ENCODE assay signal across 8 cellular contexts in the genomic region with DNA sequence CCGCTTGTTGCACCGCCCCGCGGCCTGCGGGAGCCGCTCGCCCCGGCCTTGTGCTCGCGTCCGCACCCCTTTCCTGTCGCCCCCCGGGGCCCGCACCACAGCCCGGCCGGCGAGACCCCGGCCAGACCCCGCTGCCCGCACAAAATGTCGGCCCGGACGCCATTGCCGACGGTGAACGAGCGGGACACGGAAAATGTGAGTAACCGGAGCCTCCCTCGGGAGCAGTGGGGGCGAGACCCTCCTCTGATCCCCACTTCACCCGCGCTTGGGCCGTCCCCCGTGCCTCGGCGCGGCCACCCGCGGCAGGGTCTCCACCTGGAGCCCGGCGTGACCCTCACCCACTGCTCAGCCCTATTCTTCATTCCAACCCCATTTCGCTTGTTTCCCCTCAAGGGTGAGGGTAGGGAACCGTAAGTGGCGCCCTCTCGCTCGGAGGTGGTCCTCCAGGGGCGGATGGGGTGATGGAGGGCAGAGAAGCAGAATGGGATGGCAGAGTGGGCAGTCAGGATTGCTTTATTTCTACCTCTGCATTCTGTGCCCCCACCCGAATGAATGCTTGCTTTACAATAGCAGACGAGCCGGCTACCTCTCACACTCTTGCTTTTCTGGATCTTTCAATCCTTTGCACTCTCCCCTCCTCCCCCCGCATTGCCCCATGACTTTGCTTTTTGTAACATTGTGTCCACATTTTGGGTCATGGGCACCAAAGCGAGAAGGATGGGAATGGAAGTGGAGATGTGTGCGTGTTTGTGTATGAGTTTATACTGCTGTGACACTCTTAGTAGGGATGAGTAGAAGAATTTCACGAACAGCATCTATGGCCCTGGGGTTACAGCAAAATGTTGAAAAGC.
DNase-seq lines count a peak whose midpoint lies in the region; ATAC-seq and TF ChIP-seq lines count a peak whose summit lies in the region.

No MANE protein-coding gene starts in this region.

- DNase-seq in DMS 273 (lab: John Stamatoyannopoulos, UW; ENCODE audit: unreplicated experiment) (peak; percentile 70), DMS 273 treated with DMSO at 0.1 percent for 48 hours (lab: John Stamatoyannopoulos, UW) (no peak), HFF-Myc (ENCODE audit: extremely low read depth, low read depth) (no peak), fibroblast of mammary gland (ENCODE audit: low read depth) (no peak), nucleus accumbens (lab: John Stamatoyannopoulos, UW) (peak in 29 of 56 donors; percentile 14 to 73 (median 42)), UCSD-AML1 (lab: John Stamatoyannopoulos, UW; ENCODE audit: unreplicated experiment) (no peak)
- DNase-seq in stimulated activated CD4-positive, alpha-beta T cell treated with anti-CD3 and anti-CD28 coated beads, Interleukin-15, amount 100 ng/mL, for 24 hours, result no peak

- ATAC-seq in SK-N-SH treated with all-trans-retinoic acid at 6 μM for 48 hours, result peak; percentile 65

- TF ChIP-seq CTCF in HFF-Myc (IDR thresholded peaks at IDR 0.05; ENCODE audit: low read depth, low read length, missing control alignments) (no peak), fibroblast of mammary gland (conservative IDR thresholded peaks at IDR 0.05; ENCODE audit: control insufficient read depth, insufficient read depth, low read depth, low read length) (no peak)

- H3K4me3 ChIP-seq in HFF-Myc (replicated peaks; ENCODE audit: low read depth, low read length), result peak overlapping the region; percentile 53
- H3K4me3 ChIP-seq in fibroblast of mammary gland (ENCODE audit: control insufficient read depth, low read depth, low read length), result peak overlapping the region; percentile 68

TF ChIP-seq in SK-N-SH treated with all-trans-retinoic acid at 6 μM for 48 hours, 23 proteins besides CTCF, POLR2A, EP300 and RAD21:
- TF ChIP-seq, protein P1, sequence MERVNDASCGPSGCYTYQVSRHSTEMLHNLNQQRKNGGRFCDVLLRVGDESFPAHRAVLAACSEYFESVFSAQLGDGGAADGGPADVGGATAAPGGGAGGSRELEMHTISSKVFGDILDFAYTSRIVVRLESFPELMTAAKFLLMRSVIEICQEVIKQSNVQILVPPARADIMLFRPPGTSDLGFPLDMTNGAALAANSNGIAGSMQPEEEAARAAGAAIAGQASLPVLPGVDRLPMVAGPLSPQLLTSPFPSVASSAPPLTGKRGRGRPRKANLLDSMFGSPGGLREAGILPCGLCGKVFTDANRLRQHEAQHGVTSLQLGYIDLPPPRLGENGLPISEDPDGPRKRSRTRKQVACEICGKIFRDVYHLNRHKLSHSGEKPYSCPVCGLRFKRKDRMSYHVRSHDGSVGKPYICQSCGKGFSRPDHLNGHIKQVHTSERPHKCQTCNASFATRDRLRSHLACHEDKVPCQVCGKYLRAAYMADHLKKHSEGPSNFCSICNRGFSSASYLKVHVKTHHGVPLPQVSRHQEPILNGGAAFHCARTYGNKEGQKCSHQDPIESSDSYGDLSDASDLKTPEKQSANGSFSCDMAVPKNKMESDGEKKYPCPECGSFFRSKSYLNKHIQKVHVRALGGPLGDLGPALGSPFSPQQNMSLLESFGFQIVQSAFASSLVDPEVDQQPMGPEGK (CRISPR knock-in tag; IDR thresholded peaks at IDR 0.05; ENCODE audit: borderline replicate concordance), result peak; percentile 37; the same call in 1 of the 2 replicates
- TF ChIP-seq, protein P2, sequence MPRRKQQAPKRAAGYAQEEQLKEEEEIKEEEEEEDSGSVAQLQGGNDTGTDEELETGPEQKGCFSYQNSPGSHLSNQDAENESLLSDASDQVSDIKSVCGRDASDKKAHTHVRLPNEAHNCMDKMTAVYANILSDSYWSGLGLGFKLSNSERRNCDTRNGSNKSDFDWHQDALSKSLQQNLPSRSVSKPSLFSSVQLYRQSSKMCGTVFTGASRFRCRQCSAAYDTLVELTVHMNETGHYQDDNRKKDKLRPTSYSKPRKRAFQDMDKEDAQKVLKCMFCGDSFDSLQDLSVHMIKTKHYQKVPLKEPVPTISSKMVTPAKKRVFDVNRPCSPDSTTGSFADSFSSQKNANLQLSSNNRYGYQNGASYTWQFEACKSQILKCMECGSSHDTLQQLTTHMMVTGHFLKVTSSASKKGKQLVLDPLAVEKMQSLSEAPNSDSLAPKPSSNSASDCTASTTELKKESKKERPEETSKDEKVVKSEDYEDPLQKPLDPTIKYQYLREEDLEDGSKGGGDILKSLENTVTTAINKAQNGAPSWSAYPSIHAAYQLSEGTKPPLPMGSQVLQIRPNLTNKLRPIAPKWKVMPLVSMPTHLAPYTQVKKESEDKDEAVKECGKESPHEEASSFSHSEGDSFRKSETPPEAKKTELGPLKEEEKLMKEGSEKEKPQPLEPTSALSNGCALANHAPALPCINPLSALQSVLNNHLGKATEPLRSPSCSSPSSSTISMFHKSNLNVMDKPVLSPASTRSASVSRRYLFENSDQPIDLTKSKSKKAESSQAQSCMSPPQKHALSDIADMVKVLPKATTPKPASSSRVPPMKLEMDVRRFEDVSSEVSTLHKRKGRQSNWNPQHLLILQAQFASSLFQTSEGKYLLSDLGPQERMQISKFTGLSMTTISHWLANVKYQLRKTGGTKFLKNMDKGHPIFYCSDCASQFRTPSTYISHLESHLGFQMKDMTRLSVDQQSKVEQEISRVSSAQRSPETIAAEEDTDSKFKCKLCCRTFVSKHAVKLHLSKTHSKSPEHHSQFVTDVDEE (CRISPR knock-in tag; IDR thresholded peaks at IDR 0.05), result no peak

Comparison
In these comparisons a context has a peak if more than half of its experiments do, and no peak if none do; other contexts are left out.
1. DNase-seq: peak in DMS 273 (single experiment) and nucleus accumbens (29 of 56); none in DMS 273 treated with DMSO at 0.1 percent for 48 hours (single experiment), HFF-Myc (single experiment), fibroblast of mammary gland (single experiment), UCSD-AML1 (single experiment) and stimulated activated CD4-positive, alpha-beta T cell treated with anti-CD3 and anti-CD28 coated beads, Interleukin-15, amount 100 ng/mL, for 24 hours (single experiment).